7 cellular contexts compared by ENCODE assay signal in genomic region chr9:136766410-136767120, GRCh38. TPM values are rescaled to one million over a fixed set of nuclear protein-coding genes. Genes with fewer than 3 reads are reported as not detected.
A peak's percentile ranks its signal among the peaks of the same experiment; 100 is the strongest.
DNase-seq lines count a peak whose midpoint lies in the region; ATAC-seq, FAIRE-seq and TF ChIP-seq lines count a peak whose summit lies in the region.
"Not testable (repeated sequence)": the region's sequence is repeated elsewhere in the genome, so short reads cannot be mapped to it uniquely, and the experiment has no call there.
"Had no signal": no experiment of that assay in that cellular context is flagged by ENCODE, and none has a peak within 500 bp of the region (broad histone marks: within the 10 kb centered on the region; RNA-seq: fewer than 3 reads in every experiment).

No MANE protein-coding gene starts in this region.

- H2BK15ac ChIP-seq in H1 (ENCODE audit: low read length) = not testable (repeated sequence)

- not testable (repeated sequence) for H3K4me1 Mint-ChIP-seq in GM23338
- peaks cover 29 to 41% (median 30%) of the 10 kb centered on the region in 3 donors for H3K4me1 Mint-ChIP-seq in naive B cell

- H2AK5ac ChIP-seq in H1 (ENCODE audit: low read depth, low read length) = not testable (repeated sequence)

- peak; percentile 51 for DNase-seq in GM23338 (ENCODE audit: low spot score)
- DNase-seq in NCI-H526 treated with DMSO at 0.1 percent for 48 hours (lab: John Stamatoyannopoulos, UW) = peak; percentile 36
- peak; percentile 24 for DNase-seq in activated CD4-positive, alpha-beta T cell treated with anti-CD3 and anti-CD28 coated beads, Interleukin-2, amount 50 U/mL, for 4 hours
- not testable (repeated sequence) for DNase-seq in H1 (ENCODE audit: low read depth in 1 of 2, low spot score in 2 of 2)
- DNase-seq in naive B cell = peak; percentile 76
- DNase-seq in uterus = peak; percentile 52 to 59

- not testable (repeated sequence) for TF ChIP-seq POLR2A in H1 (IDR thresholded peaks at IDR 0.05; ENCODE audit: control extremely low read depth in 1 of 2, low read depth in 2 of 2, low read length in 2 of 2); uterus (IDR thresholded peaks at IDR 0.05)

- not testable (repeated sequence) for H3K79me1 ChIP-seq in H1 (ENCODE audit: low read depth, low read length)

- WGBS in H1 (ENCODE audit: extremely low coverage in 1 of 2, insufficient coverage in 1 of 2, insufficient read length in 1 of 2, insufficient replicate concordance in 2 of 2, low coverage in 1 of 2, low lambda C conversion rate in 2 of 2, missing lambda C conversion rate in 1 of 2), 2 experiments = 75% methylated on average over 18 of the region's 18 CpGs; no CpG with 5 or more reads in 1 of the 2 experiments

- TF ChIP-seq CTCF in GM23338 (conservative IDR thresholded peaks at IDR 0.05; ENCODE audit: low read depth in 2 of 2) = peak in 1 of 2 experiments; percentile 27; a peak in 1 of 4 replicates
- TF ChIP-seq CTCF in H1 (IDR thresholded peaks at IDR 0.05; ENCODE audit: control extremely low read depth in 1 of 3, insufficient read depth in 1 of 3, low read depth in 1 of 3, low read length in 3 of 3) = peak in 2 of 3 experiments; percentile 27 to 51; a peak in 2 of 4 replicates
- peak in 1 of 4 experiments; percentile 14 for TF ChIP-seq CTCF in uterus (IDR thresholded peaks at IDR 0.05)

- not testable (repeated sequence) for H2BK20ac ChIP-seq in H1 (ENCODE audit: low read length)

- H3K9me3 ChIP-seq in H1 (ENCODE audit: insufficient read depth in 2 of 2, low read depth in 1 of 2, low read length in 1 of 2); uterus: not testable (repeated sequence)

- not testable (repeated sequence) for H3K23me2 ChIP-seq in H1 (ENCODE audit: low read depth, low read length)

- not testable (repeated sequence) for H3K4ac ChIP-seq in H1 (replicated peaks; ENCODE audit: insufficient read length, low read depth, low read length)

- not testable (repeated sequence) for H3K9me2 ChIP-seq in GM23338 (ENCODE audit: insufficient read depth)

- not testable (repeated sequence) for H2AFZ ChIP-seq in GM23338; H1 (ENCODE audit: low read length)

- H3F3A ChIP-seq in GM23338 (replicated peaks; ENCODE audit: low read depth) = 0 out of 2 replicates have a peak, but pooled peaks cover 10% of the 10 kb centered on the region

- not testable (repeated sequence) for H3K27ac Mint-ChIP-seq in GM23338
- peak overlapping the region; percentile 94 to 99 (median 96) for H3K27ac Mint-ChIP-seq in naive B cell

- H3K36me3 ChIP-seq in GM23338 (ENCODE audit: insufficient read depth); H1 (ENCODE audit: control insufficient read depth in 2 of 4, insufficient read depth in 4 of 4, low read length in 3 of 4); uterus: not testable (repeated sequence)

- not testable (repeated sequence) for H4K8ac ChIP-seq in H1 (ENCODE audit: extremely low read depth, insufficient read depth, low read length)

- not testable (repeated sequence) for H3K56ac ChIP-seq in H1 (replicated peaks; ENCODE audit: insufficient read length, low read depth, low read length)

- H3K18ac ChIP-seq in H1 (ENCODE audit: extremely low read depth, low read length) = not testable (repeated sequence)

- ATAC-seq in GM23338 = not testable (repeated sequence)
- peak; percentile 43 to 51 for ATAC-seq in naive B cell (ENCODE audit: low read depth in 2 of 2)

- H3K4me2 ChIP-seq in GM23338; H1 (ENCODE audit: insufficient read depth in 1 of 2, low read depth in 2 of 2, low read length in 2 of 2): not testable (repeated sequence)

- H4K20me1 ChIP-seq in GM23338 (replicated peaks; ENCODE audit: insufficient read depth); H1 (replicated peaks in 1 of 2; ENCODE audit: control insufficient read depth in 1 of 2, insufficient read depth in 2 of 2, low read length in 2 of 2): not testable (repeated sequence)

- peaks cover 13% of the 10 kb centered on the region for H3K9me3 Mint-ChIP-seq in GM23338
- not testable (repeated sequence) for H3K9me3 Mint-ChIP-seq in naive B cell

- not testable (repeated sequence) for H3K4me3 Mint-ChIP-seq in GM23338
- H3K4me3 Mint-ChIP-seq in naive B cell = peak overlapping the region; percentile 31 to 81 (median 70)

- TF ChIP-seq RAD21 in H1 (IDR thresholded peaks at IDR 0.05 in 1 of 2, conservative IDR thresholded peaks at IDR 0.05 in 1 of 2; ENCODE audit: low read depth in 2 of 2, low read length in 2 of 2) = peak; percentile 18 to 37

- not testable (repeated sequence) for FAIRE-seq in H1 (lab: Jason Lieb, UNC)

- H3K4me3 ChIP-seq in GM23338; H1 (ENCODE audit: extremely low read depth in 1 of 4, insufficient read depth in 2 of 4, low read depth in 3 of 4, low read length in 4 of 4); uterus: not testable (repeated sequence)

- TF ChIP-seq EP300 in H1 (IDR thresholded peaks at IDR 0.05; ENCODE audit: borderline replicate concordance in 1 of 2, low read depth in 2 of 2, low read length in 2 of 2) = not testable (repeated sequence)

- H2BK5ac ChIP-seq in H1 (ENCODE audit: low read depth, low read length) = not testable (repeated sequence)

- POLR2A ChIA-PET in H1 (lab: Charles Lee; ENCODE audit: partially characterized antibody) = interaction anchor here (1.0 kb wide), 1 partner anchor 38 kb away, joined by 3 read pairs; no protein-coding TSS in a partner anchor

- CTCF ChIA-PET in H1 (lab: Charles Lee; ENCODE audit: partially characterized antibody) = interaction anchor here (0.9 to 9.6 kb wide), 12 partner anchors 8 to 207 kb away, joined by 3 to 88 read pairs (median 4); partner anchors contain the start of genes AJM1, CCDC183, LCN10 and LCN8

- not testable (repeated sequence) for H3K14ac ChIP-seq in H1 (ENCODE audit: insufficient read length)

- not testable (repeated sequence) for H3K27me3 ChIP-seq in GM23338 (ENCODE audit: insufficient read depth); H1 (replicated peaks in 1 of 4; ENCODE audit: control insufficient read depth in 3 of 4, extremely low read depth in 1 of 4, insufficient read depth in 3 of 4, low read length in 3 of 4); uterus

- not testable (repeated sequence) for H3K27ac ChIP-seq in GM23338 (ENCODE audit: low read depth); H1 (ENCODE audit: low read depth, low read length); uterus

- not testable (repeated sequence) for H4K5ac ChIP-seq in H1 (ENCODE audit: insufficient read length, low read depth, low read length)

- H3K9ac ChIP-seq in H1 (replicated peaks in 1 of 4; ENCODE audit: extremely low read depth in 1 of 4, low read depth in 3 of 4, low read length in 3 of 4) = not testable (repeated sequence)

- not testable (repeated sequence) for H3K4me1 ChIP-seq in GM23338 (ENCODE audit: insufficient read depth); uterus
- H3K4me1 ChIP-seq in H1 (replicated peaks in 1 of 4; ENCODE audit: control insufficient read depth in 3 of 4, insufficient read depth in 4 of 4, low read length in 3 of 4) = peaks cover 0 to 12% (median 6%) of the 10 kb centered on the region in 4 experiments; a peak in 4 of 7 replicates

- H4K91ac ChIP-seq in H1 (replicated peaks; ENCODE audit: insufficient read length, low read length) = not testable (repeated sequence)

- H3K36me3 Mint-ChIP-seq in GM23338 (ENCODE audit: low read depth); naive B cell: not testable (repeated sequence)

- not testable (repeated sequence) for H3K79me2 ChIP-seq in GM23338 (replicated peaks; ENCODE audit: insufficient read depth); H1 (ENCODE audit: control insufficient read depth in 1 of 2, insufficient read depth in 2 of 2, low read length in 2 of 2)

- not testable (repeated sequence) for H3K23ac ChIP-seq in H1 (ENCODE audit: insufficient read length)

- intact Hi-C loops in uterus (cut with DNase I; ENCODE audit: low total_unique reads) = not testable (repeated sequence)

- not testable (repeated sequence) for H2BK120ac ChIP-seq in H1 (replicated peaks; ENCODE audit: low read depth, low read length)

- H3K27me3 Mint-ChIP-seq in GM23338 (ENCODE audit: insufficient read depth, low read depth, poor library complexity); naive B cell: not testable (repeated sequence)

- H2BK12ac ChIP-seq in H1 (ENCODE audit: low read depth, low read length) = not testable (repeated sequence)

RNA-seq across cellular contexts. Expression of gene LCN15, which starts 2.2 kb away (rescaled TPM):
- total RNA-seq in GM23338 (2014; rRNA removed; shearing (Covaris generic)) = 0.54 and 0.90 TPM in 2 replicates
- polyA plus RNA-seq in GM23338 (2016; fragmentation: Nextera tagmentation; extraction: Ambion mirVana) (0.76 and 1.2 TPM in 2 replicates), H1 (2011; rRNA removed) (0.08 and 0.25 TPM in 2 replicates), naive B cell (ENCODE audit: low read depth in 6 of 6) (under 1 TPM in 1 of 6 donors, not detected in 5; 0.09 TPM)
- total RNA-seq in H1 (2021; fragmentation: NEBNext Ultra II Directional; extraction: Animal tissue kit (Norgen Biotek cat#: 25700)) = 0.47 and 0.61 TPM in 2 replicates
- polyA plus RNA-seq in H1 (2011; cell fraction: cytosol; rRNA removed) = 0.16 TPM
- polyA plus RNA-seq in H1 (2011; cell fraction: nucleus; rRNA removed) = 0.39 TPM
- 0.28 to 0.73 TPM (median 0.38 TPM) in 4 replicates for polyA plus RNA-seq in H1 (2012, experiment 1 of 2)
- polyA plus RNA-seq in H1 (2012, experiment 2 of 2) = 0.80 TPM
- polyA plus RNA-seq in H1 (2013, experiment 1 of 2) = 0.18 TPM
- polyA plus RNA-seq in H1 (2013, experiment 2 of 2) = 0.22 TPM
- polyA minus RNA-seq in H1 (2011; rRNA and poly(A)+ RNA removed) = not detected in 2 replicates
- polyA minus RNA-seq in H1 (2011; cell fraction: cytosol; rRNA and poly(A)+ RNA removed) = not detected
- 0.30 TPM for polyA minus RNA-seq in H1 (2011; cell fraction: nucleus; rRNA and poly(A)+ RNA removed)
- not detected for total RNA-seq in uterus
- total RNA-seq: naive thymus-derived CD4-positive, alpha-beta T cell had no signal
- polyA plus RNA-seq: naive thymus-derived CD4-positive, alpha-beta T cell had no signal

RNA-seq across cellular contexts. Expression of gene LCN8, which starts 8.5 kb away (rescaled TPM):
- not detected in 2 replicates for total RNA-seq in GM23338 (2014; rRNA removed; shearing (Covaris generic))
- polyA plus RNA-seq in GM23338 (2016; fragmentation: Nextera tagmentation; extraction: Ambion mirVana) (not detected in 2 replicates), H1 (2011; rRNA removed) (0.14 TPM in 1 of 2 replicates, not detected in the other), naive B cell (ENCODE audit: low read depth in 6 of 6) (10 to 100 TPM in 2 of 6 donors, under 1 TPM in 3, not detected in 1; 0.39 to 69.1 (median 0.73) TPM)
- total RNA-seq in H1 (2021; fragmentation: NEBNext Ultra II Directional; extraction: Animal tissue kit (Norgen Biotek cat#: 25700)) = not detected in 2 replicates
- 0.05 TPM for polyA plus RNA-seq in H1 (2011; cell fraction: cytosol; rRNA removed)
- polyA plus RNA-seq in H1 (2011; cell fraction: nucleus; rRNA removed) = 0.31 TPM
- polyA plus RNA-seq in H1 (2012, experiment 1 of 2) = 0.07 TPM in 1 of 4 replicates, not detected in the others
- not detected for polyA plus RNA-seq in H1 (2012, experiment 2 of 2)
- not detected for polyA plus RNA-seq in H1 (2013, experiment 1 of 2)
- 0.02 TPM for polyA plus RNA-seq in H1 (2013, experiment 2 of 2)
- not detected in 2 replicates for polyA minus RNA-seq in H1 (2011; rRNA and poly(A)+ RNA removed)
- polyA minus RNA-seq in H1 (2011; cell fraction: cytosol; rRNA and poly(A)+ RNA removed) = not detected
- not detected for polyA minus RNA-seq in H1 (2011; cell fraction: nucleus; rRNA and poly(A)+ RNA removed)
- total RNA-seq in uterus = under 1 TPM in 1 of 4 donors, not detected in 3; 0.27 TPM
- polyA plus RNA-seq: naive thymus-derived CD4-positive, alpha-beta T cell had no signal

RNA-seq across cellular contexts. Expression of gene LCN6, which starts 18.2 kb away (rescaled TPM):
- total RNA-seq in GM23338 (2014; rRNA removed; shearing (Covaris generic)) = not detected in 2 replicates
- not detected in 2 replicates for polyA plus RNA-seq in GM23338 (2016; fragmentation: Nextera tagmentation; extraction: Ambion mirVana)
- not detected in 2 replicates for total RNA-seq in H1 (2021; fragmentation: NEBNext Ultra II Directional; extraction: Animal tissue kit (Norgen Biotek cat#: 25700))
- polyA plus RNA-seq in H1 (2011; rRNA removed) = not detected in 2 replicates
- polyA plus RNA-seq in H1 (2011; cell fraction: cytosol; rRNA removed) = not detected
- polyA plus RNA-seq in H1 (2011; cell fraction: nucleus; rRNA removed) = not detected
- not detected in 4 replicates for polyA plus RNA-seq in H1 (2012, experiment 1 of 2)
- polyA plus RNA-seq in H1 (2012, experiment 2 of 2) = not detected
- not detected for polyA plus RNA-seq in H1 (2013, experiment 1 of 2)
- polyA plus RNA-seq in H1 (2013, experiment 2 of 2) = not detected
- not detected in 2 replicates for polyA minus RNA-seq in H1 (2011; rRNA and poly(A)+ RNA removed)
- polyA minus RNA-seq in H1 (2011; cell fraction: cytosol; rRNA and poly(A)+ RNA removed) = not detected
- not detected for polyA minus RNA-seq in H1 (2011; cell fraction: nucleus; rRNA and poly(A)+ RNA removed)
- not detected for polyA plus RNA-seq in naive B cell (ENCODE audit: low read depth in 6 of 6)
- total RNA-seq in uterus = 100 to 1,000 TPM in 2 of 4 donors, 10 to 100 TPM in 1, 1 to 10 TPM in 1; 1.2 to 164 (median 89.7) TPM
- total RNA-seq: naive thymus-derived CD4-positive, alpha-beta T cell had no signal
- polyA plus RNA-seq: naive thymus-derived CD4-positive, alpha-beta T cell had no signal

RNA-seq across cellular contexts. Expression of gene LCN10, which starts 23.8 kb away (rescaled TPM):
- 0.45 and 9.8 TPM in 2 replicates for total RNA-seq in GM23338 (2014; rRNA removed; shearing (Covaris generic))
- polyA plus RNA-seq in GM23338 (2016; fragmentation: Nextera tagmentation; extraction: Ambion mirVana) = 0.43 and 0.74 TPM in 2 replicates
- total RNA-seq in H1 (2021; fragmentation: NEBNext Ultra II Directional; extraction: Animal tissue kit (Norgen Biotek cat#: 25700)) = 2.8 and 4.8 TPM in 2 replicates
- polyA plus RNA-seq in H1 (2011; rRNA removed) = 2.6 and 3.5 TPM in 2 replicates
- polyA plus RNA-seq in H1 (2011; cell fraction: cytosol; rRNA removed) = 3.5 TPM
- polyA plus RNA-seq in H1 (2011; cell fraction: nucleus; rRNA removed) = 3.0 TPM
- 1.1 to 2.7 TPM (median 2.4 TPM) in 4 replicates for polyA plus RNA-seq in H1 (2012, experiment 1 of 2)
- 2.3 TPM for polyA plus RNA-seq in H1 (2012, experiment 2 of 2)
- 2.1 TPM for polyA plus RNA-seq in H1 (2013, experiment 1 of 2)
- 2.0 TPM for polyA plus RNA-seq in H1 (2013, experiment 2 of 2)
- 0.98 and 1.5 TPM in 2 replicates for polyA minus RNA-seq in H1 (2011; rRNA and poly(A)+ RNA removed)
- polyA minus RNA-seq in H1 (2011; cell fraction: cytosol; rRNA and poly(A)+ RNA removed) = 2.1 TPM
- polyA minus RNA-seq in H1 (2011; cell fraction: nucleus; rRNA and poly(A)+ RNA removed) = 0.60 TPM
- 10 to 100 TPM; 46.1 to 86.0 (median 65.3) TPM for polyA plus RNA-seq in naive B cell (ENCODE audit: low read depth in 6 of 6)
- 10 to 100 TPM in 3 of 4 donors, under 1 TPM in 1; 0.55 to 81.4 (median 20.4) TPM for total RNA-seq in uterus

RNA-seq across cellular contexts. Expression of gene TMEM141, which starts 24.6 kb away (rescaled TPM):
- 57.0 and 71.4 TPM in 2 replicates for total RNA-seq in GM23338 (2014; rRNA removed; shearing (Covaris generic))
- polyA plus RNA-seq in GM23338 (2016; fragmentation: Nextera tagmentation; extraction: Ambion mirVana) (90.0 and 90.5 TPM in 2 replicates), H1 (2011; rRNA removed) (137 and 140 TPM in 2 replicates), naive B cell (ENCODE audit: low read depth in 6 of 6) (10 to 100 TPM; 29.3 to 47.7 (median 35.7) TPM)
- total RNA-seq in H1 (2021; fragmentation: NEBNext Ultra II Directional; extraction: Animal tissue kit (Norgen Biotek cat#: 25700)) = 50.6 and 51.1 TPM in 2 replicates
- polyA plus RNA-seq in H1 (2011; cell fraction: cytosol; rRNA removed) = 121 TPM
- 84.2 TPM for polyA plus RNA-seq in H1 (2011; cell fraction: nucleus; rRNA removed)
- polyA plus RNA-seq in H1 (2012, experiment 1 of 2) = 43.0 to 79.6 TPM (median 72.6 TPM) in 4 replicates
- 108 TPM for polyA plus RNA-seq in H1 (2012, experiment 2 of 2)
- polyA plus RNA-seq in H1 (2013, experiment 1 of 2) = 44.8 TPM
- polyA plus RNA-seq in H1 (2013, experiment 2 of 2) = 44.7 TPM
- polyA minus RNA-seq in H1 (2011; rRNA and poly(A)+ RNA removed) = 15.6 and 18.5 TPM in 2 replicates
- polyA minus RNA-seq in H1 (2011; cell fraction: cytosol; rRNA and poly(A)+ RNA removed) = 17.9 TPM
- polyA minus RNA-seq in H1 (2011; cell fraction: nucleus; rRNA and poly(A)+ RNA removed) = 27.5 TPM
- total RNA-seq in uterus = 10 to 100 TPM in 3 of 4 donors, 1 to 10 TPM in 1; 3.5 to 48.9 (median 32.0) TPM
